In genomic region chr11:112605093-112605666, GRCh38 we compare ENCODE assay signal across 19 cellular contexts.
DNase-seq lines count a peak whose midpoint lies in the region; ATAC-seq and TF ChIP-seq lines count a peak whose summit lies in the region.
"Had no signal": no experiment of that assay in that cellular context is flagged by ENCODE, and none has a peak within 500 bp of the region (broad histone marks: within the 10 kb centered on the region; RNA-seq: fewer than 3 reads in every experiment).

No MANE protein-coding gene starts in this region.

- peak overlapping the region; percentile 42 for H3K27ac ChIP-seq in caudate nucleus (ENCODE audit: low read depth, low read length)
- H3K27ac ChIP-seq in Peyer's patch: no peak overlapping the region
- H3K27ac ChIP-seq: cardiac muscle cell, neutrophil, PC-9, thoracic aorta had no signal

- peak overlapping the region; percentile 50 for H3K27ac Mint-ChIP-seq in Calu3 (ENCODE audit: unreplicated experiment)
- H3K27ac Mint-ChIP-seq: activated CD8-positive, alpha-beta T cell treated with anti-CD3 and anti-CD28 coated beads, Interleukin-2, amount 10 ng/mL, durations not matched to agents 7 days and 5 days; activated naive CD8-positive, alpha-beta T cell treated with anti-CD3 and anti-CD28 coated beads for 36 hours; IgD-negative memory B cell; T-helper 2 cell treated with Interferon-gamma antibody and Interleukin-4, amounts not matched to agents 5 μg/mL and 100 μg/mL, for 36 hours had no signal

- H3K4me3 Mint-ChIP-seq in Calu3 (ENCODE audit: low read depth, unreplicated experiment): no peak overlapping the region
- H3K4me3 Mint-ChIP-seq: activated CD8-positive, alpha-beta T cell treated with anti-CD3 and anti-CD28 coated beads, Interleukin-2, amount 10 ng/mL, durations not matched to agents 7 days and 5 days; activated naive CD8-positive, alpha-beta T cell treated with anti-CD3 and anti-CD28 coated beads for 36 hours; IgD-negative memory B cell; T-helper 2 cell treated with Interferon-gamma antibody and Interleukin-4, amounts not matched to agents 5 μg/mL and 100 μg/mL, for 36 hours had no signal

- no peak for TF ChIP-seq POLR2A in Peyer's patch (IDR thresholded peaks at IDR 0.05)

- BruUV-seq in Calu3 (replicated peaks; lab: Mats Ljungman, UMichigan): no TSS peak

- TF ChIP-seq CTCF in Calu3 (IDR thresholded peaks at IDR 0.05; ENCODE audit: unreplicated experiment) (no peak), Peyer's patch (IDR thresholded peaks at IDR 0.05) (no peak)

- intact Hi-C loops in Calu3 (cut with micrococcal nuclease; ENCODE audit: unreplicated experiment): no loop called here

- DNase-seq in Calu3: no peak
- peak; percentile 29 for DNase-seq in NCI-H1048 (lab: John Stamatoyannopoulos, UW)
- peak in 3 of 61 donors; percentile 5 to 26 (median 7) for DNase-seq in caudate nucleus (lab: John Stamatoyannopoulos, UW)
- DNase-seq in pons (ENCODE audit: low spot score): peak; percentile 87
- DNase-seq in DMS153 (lab: John Stamatoyannopoulos, UW): no peak
- no peak for DNase-seq in Peyer's patch
- no peak for DNase-seq in hepatic stellate cell (ENCODE audit: low spot score)
- DNase-seq: activated CD4-positive, CD25-positive, alpha-beta regulatory T cell; activated CD8-positive, alpha-beta T cell treated with anti-CD3 and anti-CD28 coated beads, Interleukin-2, amount 10 ng/mL, durations not matched to agents 7 days and 5 days; activated naive CD8-positive, alpha-beta T cell treated with anti-CD3 and anti-CD28 coated beads for 36 hours; MM.1S; NCI-H1694 treated with DMSO at 0.1 percent for 48 hours; PC-9 had no signal

- no peaks in the 10 kb centered on the region for H3K27me3 ChIP-seq in Peyer's patch
- H3K27me3 ChIP-seq: cardiac muscle cell had no signal

- no peaks in the 10 kb centered on the region for H3K9me3 ChIP-seq in Peyer's patch
- H3K9me3 ChIP-seq: neutrophil, thoracic aorta had no signal

- H3K4me1 Mint-ChIP-seq in Calu3 (ENCODE audit: low read depth, unreplicated experiment): peaks cover 21% of the 10 kb centered on the region
- H3K4me1 Mint-ChIP-seq: activated naive CD8-positive, alpha-beta T cell treated with anti-CD3 and anti-CD28 coated beads for 36 hours; IgD-negative memory B cell had no signal

- H3K9me3 Mint-ChIP-seq in Calu3 (ENCODE audit: low read depth, unreplicated experiment): peaks cover 4% of the 10 kb centered on the region
- H3K9me3 Mint-ChIP-seq: activated naive CD8-positive, alpha-beta T cell treated with anti-CD3 and anti-CD28 coated beads for 36 hours; IgD-negative memory B cell; T-helper 2 cell treated with Interferon-gamma antibody and Interleukin-4, amounts not matched to agents 5 μg/mL and 100 μg/mL, for 36 hours had no signal

- no peaks in the 10 kb centered on the region for H3K36me3 ChIP-seq in Peyer's patch
- H3K36me3 ChIP-seq: cardiac muscle cell, neutrophil, thoracic aorta had no signal

- H3K27me3 Mint-ChIP-seq in Calu3 (ENCODE audit: unreplicated experiment): no peaks in the 10 kb centered on the region

- CTCF ChIA-PET in Calu3 (lab: Charles Lee): no interaction called here

- no peaks in the 10 kb centered on the region for H3K36me3 Mint-ChIP-seq in Calu3 (ENCODE audit: insufficient read depth, unreplicated experiment)
- H3K36me3 Mint-ChIP-seq: activated naive CD8-positive, alpha-beta T cell treated with anti-CD3 and anti-CD28 coated beads for 36 hours had no signal

- H3K4me3 ChIP-seq in Peyer's patch: no peak overlapping the region
- H3K4me3 ChIP-seq: cardiac muscle cell, PC-9, thoracic aorta had no signal

- H3K4me1 ChIP-seq in Peyer's patch: no peaks in the 10 kb centered on the region

- ATAC-seq in HG03432 (IDR thresholded peaks at IDR 0.05; ENCODE audit: unreplicated experiment): no peak
- ATAC-seq: activated CD8-positive, alpha-beta T cell treated with anti-CD3 and anti-CD28 coated beads, Interleukin-2, amount 10 ng/mL, durations not matched to agents 7 days and 5 days had no signal

Comparison
In these comparisons a context has a peak if more than half of its experiments do, and no peak if none do; other contexts are left out.
1. DNase-seq: peak in NCI-H1048 (single experiment) and pons (single experiment); none in Calu3 (single experiment), DMS153 (single experiment), Peyer's patch (0 of 3) and hepatic stellate cell (single experiment).